Comparison of ENCODE assay signal across 13 cellular contexts in the genomic region with DNA sequence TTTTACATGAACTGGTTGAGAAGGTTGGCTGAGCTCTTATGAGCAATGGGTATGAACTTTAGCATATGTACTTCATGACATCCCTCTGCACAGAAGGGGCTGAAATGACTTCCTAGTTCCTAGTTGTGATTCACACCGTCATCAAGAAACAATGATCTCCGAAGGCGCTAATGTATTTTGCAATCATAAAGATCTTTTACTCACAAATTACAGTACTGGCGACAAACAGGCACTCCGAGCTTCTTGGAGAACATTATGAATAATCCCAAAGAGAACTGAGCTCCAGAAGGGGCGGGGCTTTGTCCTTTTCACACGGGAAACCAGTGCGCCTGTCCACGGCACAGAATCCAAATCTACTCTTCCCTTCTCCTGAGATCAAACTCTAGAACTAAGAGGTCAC. TPM values are rescaled to one million over a fixed set of nuclear protein-coding genes. Genes with fewer than 3 reads are reported as not detected.
A peak's percentile ranks its signal among the peaks of the same experiment; 100 is the strongest.
DNase-seq lines count a peak whose midpoint lies in the region; ATAC-seq, FAIRE-seq and TF ChIP-seq lines count a peak whose summit lies in the region.
"Had no signal": no experiment of that assay in that cellular context is flagged by ENCODE, and none has a peak within 500 bp of the region (broad histone marks: within the 10 kb centered on the region; RNA-seq: fewer than 3 reads in every experiment).

No MANE protein-coding gene starts in this region.

- no peak overlapping the region for H3K4me3 Mint-ChIP-seq in activated CD4-positive, alpha-beta T cell treated with anti-CD3 and anti-CD28 coated beads for 36 hours
- peak overlapping the region; percentile 46 to 63 (median 60) for H3K4me3 Mint-ChIP-seq in T-cell
- peak overlapping the region; percentile 30 to 46 for H3K4me3 Mint-ChIP-seq in stimulated activated naive B cell treated with anti-CD40 and anti-IgM and Interleukin-4, amounts not matched to agents 10 μg/mL and 1 μg/mL and 100 μg/mL, for 72 hours

- H3K27me3 ChIP-seq in heart right ventricle, result no peaks in the 10 kb centered on the region
- H3K27me3 ChIP-seq: ascending aorta had no signal

- H3K27ac Mint-ChIP-seq in activated CD4-positive, alpha-beta T cell treated with anti-CD3 and anti-CD28 coated beads for 36 hours, result peak overlapping the region; percentile 90
- peak overlapping the region; percentile 94 to 97 for H3K27ac Mint-ChIP-seq in T-cell
- H3K27ac Mint-ChIP-seq in stimulated activated naive B cell treated with anti-CD40 and anti-IgM and Interleukin-4, amounts not matched to agents 10 μg/mL and 1 μg/mL and 100 μg/mL, for 72 hours, result peak overlapping the region; percentile 96

- intact Hi-C loops in activated CD4-positive, alpha-beta T cell treated with anti-CD3 and anti-CD28 coated beads for 36 hours (cut with DNase I, micrococcal nuclease), result loop anchor here in 1 of 2 experiments (5.0 kb wide), 1 partner anchor 34 kb away; no protein-coding TSS in a partner anchor
- intact Hi-C loops in heart right ventricle (cut with DNase I), result no loop called here

- H3K36me3 Mint-ChIP-seq in activated CD4-positive, alpha-beta T cell treated with anti-CD3 and anti-CD28 coated beads for 36 hours (ENCODE audit: low read depth), result peaks cover 74% of the 10 kb centered on the region
- H3K36me3 Mint-ChIP-seq in T-cell, result peaks cover 48% of the 10 kb centered on the region
- peaks cover 60 to 65% of the 10 kb centered on the region in 2 donors for H3K36me3 Mint-ChIP-seq in stimulated activated naive B cell treated with anti-CD40 and anti-IgM and Interleukin-4, amounts not matched to agents 10 μg/mL and 1 μg/mL and 100 μg/mL, for 72 hours

- TF ChIP-seq CTCF in heart right ventricle (IDR thresholded peaks at IDR 0.05), result no peak

- H3K4me1 Mint-ChIP-seq in activated CD4-positive, alpha-beta T cell treated with anti-CD3 and anti-CD28 coated beads for 36 hours, result peaks cover 78% of the 10 kb centered on the region
- H3K4me1 Mint-ChIP-seq in T-cell, result peaks cover 82 to 88% (median 83%) of the 10 kb centered on the region in 3 donors
- peaks cover 61 to 95% of the 10 kb centered on the region in 2 donors for H3K4me1 Mint-ChIP-seq in stimulated activated naive B cell treated with anti-CD40 and anti-IgM and Interleukin-4, amounts not matched to agents 10 μg/mL and 1 μg/mL and 100 μg/mL, for 72 hours

- POLR2A ChIA-PET in activated CD4-positive, alpha-beta T cell treated with anti-CD3 and anti-CD28 coated beads for 36 hours (lab: Charles Lee), result interaction anchor here (1.0 kb wide), 1 partner anchor 796 kb away, joined by 8 read pairs; no protein-coding TSS in a partner anchor
- POLR2A ChIA-PET in T-cell (lab: Charles Lee), result interaction anchor here in 1 of 2 donors (0.6 kb wide), 1 partner anchor 10 kb away, joined by 3 read pairs; no protein-coding TSS in a partner anchor

- CTCF ChIA-PET in activated CD4-positive, alpha-beta T cell treated with anti-CD3 and anti-CD28 coated beads for 36 hours (lab: Charles Lee), result interaction anchor here (0.7 to 2.2 kb wide), 12 partner anchors 8 to 206 kb away, joined by 3 to 10 read pairs (median 4); a partner anchor contains a TSS
- CTCF ChIA-PET in T-cell (lab: Charles Lee), result interaction anchor here (0.5 to 2.5 kb wide), 9 partner anchors 10 to 170 kb away, joined by 3 to 13 read pairs (median 3); no protein-coding TSS in a partner anchor

- H3K27me3 Mint-ChIP-seq in activated CD4-positive, alpha-beta T cell treated with anti-CD3 and anti-CD28 coated beads for 36 hours, result no peaks in the 10 kb centered on the region
- H3K27me3 Mint-ChIP-seq in T-cell, result no peaks in the 10 kb centered on the region
- H3K27me3 Mint-ChIP-seq in stimulated activated naive B cell treated with anti-CD40 and anti-IgM and Interleukin-4, amounts not matched to agents 10 μg/mL and 1 μg/mL and 100 μg/mL, for 72 hours, result no peaks in the 10 kb centered on the region

- DNase-seq in activated CD4-positive, alpha-beta T cell treated with anti-CD3 and anti-CD28 coated beads for 36 hours, result peak; percentile 39
- no peak for DNase-seq in activated CD4-positive, alpha-beta T cell treated with anti-CD3 and anti-CD28 coated beads for 1 hour
- DNase-seq in T-cell (no peak), heart right ventricle (peak in 1 of 2 donors; percentile 30), A172 (ENCODE audit: low spot score) (no peak), urothelium cell line (ENCODE audit: low spot score) (no peak), middle frontal gyrus (ENCODE audit: extremely low spot score, low spot score) (no peak)
- DNase-seq in stimulated activated naive B cell treated with anti-CD40 and anti-IgM and Interleukin-4, amounts not matched to agents 10 μg/mL and 1 μg/mL and 100 μg/mL, for 72 hours, result no peak
- DNase-seq: DMS79 treated with DMSO at 0.1 percent for 48 hours, nucleus accumbens, RPMI8226 had no signal

- H3K9me3 Mint-ChIP-seq in activated CD4-positive, alpha-beta T cell treated with anti-CD3 and anti-CD28 coated beads for 36 hours (ENCODE audit: low read depth), result no peaks in the 10 kb centered on the region
- H3K9me3 Mint-ChIP-seq in T-cell, result no peaks in the 10 kb centered on the region
- no peaks in the 10 kb centered on the region for H3K9me3 Mint-ChIP-seq in stimulated activated naive B cell treated with anti-CD40 and anti-IgM and Interleukin-4, amounts not matched to agents 10 μg/mL and 1 μg/mL and 100 μg/mL, for 72 hours

- H3K9me3 ChIP-seq in heart right ventricle, result no peaks in the 10 kb centered on the region
- H3K9me3 ChIP-seq: ascending aorta had no signal

- no peak for FAIRE-seq in urothelium cell line (lab: Jason Lieb, UNC)
- FAIRE-seq: A204.1 had no signal

- peak overlapping the region in 3 of 10 donors; percentile 16 to 51 (median 51) for H3K27ac ChIP-seq in heart right ventricle

- WGBS in heart right ventricle, 2 donors, result 75 to 84% methylated on average over 9 of the region's 9 CpGs

- peaks cover 0 to 70% (median 29%) of the 10 kb centered on the region in 9 donors for H3K4me1 ChIP-seq in heart right ventricle

- H3K4me3 ChIP-seq in heart right ventricle, result no peak overlapping the region
- H3K4me3 ChIP-seq: ascending aorta had no signal

- ATAC-seq in activated CD4-positive, alpha-beta T cell treated with anti-CD3 and anti-CD28 coated beads for 36 hours, result peak; percentile 45
- ATAC-seq in T-cell (replicated peaks in 1 of 4) (no peak), heart right ventricle (peak in 5 of 8 donors; percentile 34 to 76 (median 54))
- ATAC-seq in stimulated activated naive B cell treated with anti-CD40 and anti-IgM and Interleukin-4, amounts not matched to agents 10 μg/mL and 1 μg/mL and 100 μg/mL, for 72 hours (replicated peaks), result no peak

- no peaks in the 10 kb centered on the region for H3K36me3 ChIP-seq in heart right ventricle
- H3K36me3 ChIP-seq: ascending aorta had no signal

RNA-seq across cellular contexts. Expression of a gene that starts 18.1 kb away (rescaled TPM):
- 10 to 100 TPM; 66.0 to 88.9 TPM for total RNA-seq in activated CD4-positive, alpha-beta T cell treated with anti-CD3 and anti-CD28 coated beads for 36 hours
- total RNA-seq in T-cell, result 100 to 1,000 TPM; 113 to 201 (median 123) TPM
- total RNA-seq in heart right ventricle, result 10 to 100 TPM in 4 of 10 donors, 1 to 10 TPM in 6; 5.2 to 23.1 (median 9.8) TPM
- polyA plus RNA-seq in heart right ventricle, result 1 to 10 TPM; 1.5 to 3.2 TPM
- total RNA-seq in A172 (2014; rRNA removed; shearing (Covaris generic)), result 2.5 and 3.7 TPM in 2 replicates

Comparison
In these comparisons a context has a peak if more than half of its experiments do, and no peak if none do; other contexts are left out.
1. ATAC-seq: peak in activated CD4-positive, alpha-beta T cell treated with anti-CD3 and anti-CD28 coated beads for 36 hours (single experiment) and heart right ventricle (5 of 8); none in T-cell (0 of 4) and stimulated activated naive B cell treated with anti-CD40 and anti-IgM and Interleukin-4, amounts not matched to agents 10 μg/mL and 1 μg/mL and 100 μg/mL, for 72 hours (0 of 2).
2. Peak in every context shown above with its lines, with median percentiles within 50 percentile points of each other: H3K27ac Mint-ChIP-seq.